7 cellular contexts compared by ENCODE assay signal in genomic region chr11:26649884-26650283, GRCh38.
DNase-seq lines count a peak whose midpoint lies in the region; ATAC-seq and FAIRE-seq lines count a peak whose summit lies in the region.

No MANE protein-coding gene starts in this region.

- ATAC-seq in GM19463 (IDR thresholded peaks at IDR 0.05; ENCODE audit: unreplicated experiment) = peak; percentile 92
- ATAC-seq in HG03457 (IDR thresholded peaks at IDR 0.05; ENCODE audit: unreplicated experiment) = peak; percentile 85

- FAIRE-seq in G401.6 (lab: Jason Lieb, UNC) = peak; percentile 76

- DNase-seq in NCI-H510A (lab: John Stamatoyannopoulos, UW) (peak; percentile 10), amniotic epithelial cell (ENCODE audit: low read depth) (peak; percentile 66), hippocampal formation (lab: John Stamatoyannopoulos, UW) (peak; percentile 7 to 37)
- peak in 2 of 3 donors; percentile 1 to 2 for DNase-seq in stimulated activated CD4-positive, alpha-beta T cell treated with anti-CD3 and anti-CD28 coated beads, TNF-alpha, amount 100 ng/mL, for 48 hours (ENCODE audit: low read depth in 3 of 3)

Comparison
In these comparisons a context has a peak if more than half of its experiments do, and no peak if none do; other contexts are left out.
1. Peak in every context shown above with its lines: DNase-seq and ATAC-seq.
2. DNase-seq: peak in every context shown above with its lines; median percentile 66 in amniotic epithelial cell; 22 in hippocampal formation; 10 in NCI-H510A; 2 in stimulated activated CD4-positive, alpha-beta T cell treated with anti-CD3 and anti-CD28 coated beads, TNF-alpha, amount 100 ng/mL, for 48 hours.